Comparison of ENCODE assay signal across 21 cellular contexts in the genomic region with DNA sequence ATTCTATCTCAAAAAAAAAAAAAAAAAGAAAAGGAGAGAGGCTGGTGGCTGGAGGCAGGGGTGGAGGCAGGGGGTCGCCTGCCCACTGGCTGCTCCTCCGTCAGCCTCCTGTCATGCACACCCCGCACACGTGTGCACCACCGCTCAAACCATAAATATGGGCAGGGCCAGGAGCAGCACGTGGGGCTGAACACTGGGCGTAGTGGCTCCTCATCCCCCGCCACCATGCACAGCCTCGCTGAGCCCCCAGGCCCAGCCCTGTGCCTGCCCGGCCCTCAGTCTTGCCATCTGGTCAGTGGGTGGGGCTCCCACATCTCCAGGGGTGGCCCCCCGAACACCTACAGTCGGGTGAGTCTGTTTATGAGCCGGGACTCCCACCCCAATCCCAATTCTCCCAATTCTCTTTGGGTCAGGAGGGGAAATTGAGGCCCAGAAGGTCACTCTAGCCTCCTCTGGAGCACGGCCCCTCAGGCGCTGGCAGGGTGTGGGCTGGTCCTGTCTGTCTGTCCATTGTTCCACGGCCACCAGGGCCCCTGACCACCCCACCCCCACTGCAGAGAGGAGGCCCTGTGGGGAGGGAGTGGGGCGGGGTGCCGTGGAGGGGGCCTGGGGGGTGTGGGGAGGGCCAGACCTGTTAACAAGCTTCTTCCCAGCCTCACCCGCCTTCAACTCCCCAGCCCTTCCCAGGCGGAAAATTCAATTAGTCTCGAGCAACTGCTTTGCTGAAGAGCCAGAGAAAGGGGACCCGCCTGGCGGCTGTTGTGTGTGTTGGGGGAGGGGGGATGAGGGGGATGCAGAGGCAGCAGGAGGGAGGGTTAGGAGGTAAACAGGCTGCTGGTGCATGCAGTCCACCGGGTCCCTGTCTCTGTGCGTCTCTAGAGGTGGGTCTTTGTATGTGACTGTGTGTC. TPM values are rescaled to one million over a fixed set of nuclear protein-coding genes. Genes with fewer than 3 reads are reported as not detected.
DNase-seq lines count a peak whose midpoint lies in the region; ATAC-seq, FAIRE-seq and TF ChIP-seq lines count a peak whose summit lies in the region.
"Had no signal": no experiment of that assay in that cellular context is flagged by ENCODE, and none has a peak within 500 bp of the region (broad histone marks: within the 10 kb centered on the region; RNA-seq: fewer than 3 reads in every experiment).

No MANE protein-coding gene starts in this region.

- H3K9ac ChIP-seq in BLaER1, result no peak overlapping the region
- no peak overlapping the region for H3K9ac ChIP-seq in HUES64 (ENCODE audit: low read depth, low read length)

- peaks cover 83% of the 10 kb centered on the region for H3K4me1 ChIP-seq in BLaER1
- peaks cover 29% of the 10 kb centered on the region for H3K4me1 ChIP-seq in HUES64 (ENCODE audit: insufficient read depth, low read length)
- H3K4me1 ChIP-seq: SJSA1 had no signal

- peak; percentile 47 for DNase-seq in WERI-Rb-1
- peak; percentile 96 for DNase-seq in left kidney (ENCODE audit: low read depth, low spot score)
- no peak for DNase-seq in NCI-H2029 (lab: John Stamatoyannopoulos, UW)
- DNase-seq in GM19239 (ENCODE audit: insufficient read length, low spot score), result no peak
- DNase-seq in Right ventricle myocardium inferior (ENCODE audit: missing footprints), result no peak
- DNase-seq: activated CD4-positive, alpha-beta T cell treated with anti-CD3 and anti-CD28 coated beads, Interleukin-2, amount 10 ng/mL, durations not matched to agents 7 days and 5 days; activated naive CD4-positive, alpha-beta T cell treated with anti-CD3 and anti-CD28 coated beads, Interleukin-2, amount 10 ng/mL, durations not matched to agents 7 days and 5 days; cortex of kidney; mesenchymal stem cell; NCI-H2081; nucleus accumbens; stimulated activated CD4-positive, alpha-beta T cell treated with anti-CD3 and anti-CD28 coated beads, Interleukin-4, amount 100 ng/mL, for 1 hour; testis had no signal

- no peaks in the 10 kb centered on the region for H3K27me3 ChIP-seq in BLaER1
- H3K27me3 ChIP-seq in HUES64 (ENCODE audit: insufficient read depth, low read length), result no peaks in the 10 kb centered on the region
- H3K27me3 ChIP-seq in WERI-Rb-1 (ENCODE audit: insufficient read depth, low read depth, severe bottlenecking), result no peaks in the 10 kb centered on the region
- H3K27me3 ChIP-seq: SJSA1, testis had no signal

- ATAC-seq in GM18909 (IDR thresholded peaks at IDR 0.05; ENCODE audit: poor library complexity, unreplicated experiment) (no peak), Right ventricle myocardium inferior (no peak)

- 54% methylated on average over 22 of the region's 25 CpGs for WGBS in HUES64

- H3K9me3 ChIP-seq in BLaER1, result no peaks in the 10 kb centered on the region
- no peaks in the 10 kb centered on the region for H3K9me3 ChIP-seq in HUES64 (ENCODE audit: insufficient read depth, low read depth, low read length)
- no peaks in the 10 kb centered on the region for H3K9me3 ChIP-seq in WERI-Rb-1 (ENCODE audit: severe bottlenecking)
- H3K9me3 ChIP-seq: SJSA1, testis had no signal

- H3K4me3 ChIP-seq in BLaER1, result no peak overlapping the region
- no peak overlapping the region for H3K4me3 ChIP-seq in HUES64 (ENCODE audit: low read length)
- H3K4me3 ChIP-seq in WERI-Rb-1 (ENCODE audit: low read depth, low read length), result no peak overlapping the region
- H3K4me3 ChIP-seq: SJSA1, testis had no signal

- H4K20me1 ChIP-seq in BLaER1, result no peaks in the 10 kb centered on the region

- no peak for FAIRE-seq in GM19239 (lab: Jason Lieb, UNC)
- FAIRE-seq: D721Med, H54 had no signal

- TF ChIP-seq CTCF in WERI-Rb-1 (IDR thresholded peaks at IDR 0.05; ENCODE audit: low read depth, low read length), result no peak

- intact Hi-C loops in Right ventricle myocardium inferior (cut with DNase I), result no loop called here

- peak overlapping the region; percentile 76 for H3K4me2 ChIP-seq in BLaER1

- H3K27ac ChIP-seq in BLaER1, result peak overlapping the region; percentile 44; the same call in 1 of the 2 replicates
- H3K27ac ChIP-seq in HUES64 (ENCODE audit: low read depth, low read length), result peak overlapping the region; percentile 65
- H3K27ac ChIP-seq in WERI-Rb-1, result no peak overlapping the region
- H3K27ac ChIP-seq: SJSA1, testis had no signal

- H3K36me3 ChIP-seq in BLaER1 (no peaks in the 10 kb centered on the region), HUES64 (ENCODE audit: insufficient read depth, low read length) (no peaks in the 10 kb centered on the region), WERI-Rb-1 (no peaks in the 10 kb centered on the region)
- H3K36me3 ChIP-seq: SJSA1 had no signal

RNA-seq across cellular contexts. Expression of gene GRIFIN, which starts 19.5 kb away (rescaled TPM):
- not detected for polyA plus RNA-seq in HUES64 (2013, experiment 1 of 2)
- not detected for polyA plus RNA-seq in HUES64 (2013, experiment 2 of 2)
- not detected for total RNA-seq in Right ventricle myocardium inferior
- total RNA-seq: activated CD4-positive, alpha-beta T cell treated with anti-CD3 and anti-CD28 coated beads, Interleukin-2, amount 10 ng/mL, durations not matched to agents 7 days and 5 days; MCF 10A; SJSA1; testis had no signal
- polyA plus RNA-seq: esophagus had no signal

RNA-seq across cellular contexts. Expression of gene LFNG, which starts 23.9 kb away (rescaled TPM):
- 23.3 TPM for polyA plus RNA-seq in HUES64 (2013, experiment 1 of 2)
- 25.9 TPM for polyA plus RNA-seq in HUES64 (2013, experiment 2 of 2)
- total RNA-seq in Right ventricle myocardium inferior, result 6.5 TPM

RNA-seq across cellular contexts. Expression of gene BRAT1, which starts 59.7 kb away (rescaled TPM):
- 33.9 TPM for polyA plus RNA-seq in HUES64 (2013, experiment 1 of 2)
- polyA plus RNA-seq in HUES64 (2013, experiment 2 of 2), result 33.3 TPM
- 14.8 TPM for total RNA-seq in Right ventricle myocardium inferior

Comparison
In these comparisons a context has a peak if more than half of its experiments do, and no peak if none do; other contexts are left out.
1. DNase-seq: peak in WERI-Rb-1 (single experiment) and left kidney (single experiment); none in NCI-H2029 (single experiment), GM19239 (single experiment) and Right ventricle myocardium inferior (single experiment).